In the genomic region with DNA sequence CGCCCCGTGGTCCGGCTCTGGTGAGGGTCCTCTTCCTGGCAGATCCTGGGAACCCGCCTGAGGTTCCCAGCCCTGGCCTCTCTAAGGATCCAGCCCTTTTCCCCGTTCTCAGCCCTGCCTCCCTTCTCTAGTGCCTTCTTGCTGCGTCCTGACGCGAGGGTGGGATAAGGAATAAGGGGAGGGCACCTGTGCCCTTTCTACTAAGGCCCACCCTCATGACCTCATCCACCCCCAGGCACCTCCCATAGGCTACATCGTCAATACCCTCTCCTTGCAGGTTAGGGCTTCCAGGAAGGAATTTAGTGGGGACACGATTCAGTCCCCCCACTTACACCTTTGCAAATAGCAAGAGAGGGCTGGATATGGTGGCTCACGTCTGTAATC, we compare ENCODE assay signal across 13 cellular contexts. TPM values are rescaled to one million over a fixed set of nuclear protein-coding genes. Genes with fewer than 3 reads are reported as not detected.
DNase-seq lines count a peak whose midpoint lies in the region; ATAC-seq lines count a peak whose summit lies in the region.
"Had no signal": no experiment of that assay in that cellular context is flagged by ENCODE, and none has a peak within 500 bp of the region (broad histone marks: within the 10 kb centered on the region; RNA-seq: fewer than 3 reads in every experiment).

No MANE protein-coding gene starts in this region.

- H3K9me3 Mint-ChIP-seq in activated T-cell treated with anti-CD3 and anti-CD28 coated beads, Interleukin-2, amount 50 U/mL, for 24 hours: no peaks in the 10 kb centered on the region
- H3K9me3 Mint-ChIP-seq in activated naive CD8-positive, alpha-beta T cell treated with anti-CD3 and anti-CD28 coated beads for 36 hours: no peaks in the 10 kb centered on the region

- H3K36me3 Mint-ChIP-seq in activated T-cell treated with anti-CD3 and anti-CD28 coated beads, Interleukin-2, amount 50 U/mL, for 24 hours (ENCODE audit: low read depth): no peaks in the 10 kb centered on the region
- no peaks in the 10 kb centered on the region for H3K36me3 Mint-ChIP-seq in activated naive CD8-positive, alpha-beta T cell treated with anti-CD3 and anti-CD28 coated beads for 36 hours

- H3K27me3 ChIP-seq in neuronal stem cell (ENCODE audit: control insufficient read depth in 3 of 3, insufficient read depth in 3 of 3, low read depth in 1 of 3, low read length in 3 of 3): peaks cover 0 to 15% (median 9%) of the 10 kb centered on the region in 3 experiments
- H3K27me3 ChIP-seq: body of pancreas had no signal

- peak overlapping the region; percentile 46 for H2BK5ac ChIP-seq in neuronal stem cell (ENCODE audit: low read length)

- H3K9me3 ChIP-seq in neuronal stem cell (replicated peaks in 1 of 2; ENCODE audit: control insufficient read depth in 2 of 2, insufficient read depth in 1 of 2, low read depth in 1 of 2, low read length in 2 of 2): no peaks in the 10 kb centered on the region
- H3K9me3 ChIP-seq: body of pancreas, prostate gland, tibial nerve had no signal

- DNase-seq in activated T-cell treated with anti-CD3 and anti-CD28 coated beads, Interleukin-2, amount 50 U/mL, for 24 hours: no peak
- no peak for DNase-seq in activated T-cell treated with anti-CD3 and anti-CD28 coated beads, Interleukin-2, amount 50 U/mL, for 48 hours
- no peak for DNase-seq in activated naive CD8-positive, alpha-beta T cell treated with anti-CD3 and anti-CD28 coated beads for 36 hours
- no peak for DNase-seq in neuronal stem cell (ENCODE audit: low spot score)
- no peak for DNase-seq in NK-92 treated with Interleukin-12 subunit alpha and Interleukin-12 subunit beta, amount 100 ng/mL, for 24 hours (lab: John Stamatoyannopoulos, UW)
- DNase-seq in KG1 (lab: John Stamatoyannopoulos, UW): no peak
- DNase-seq: SIG-M5 had no signal

- H3K4me3 Mint-ChIP-seq in activated T-cell treated with anti-CD3 and anti-CD28 coated beads, Interleukin-2, amount 50 U/mL, for 24 hours: peak overlapping the region; percentile 73
- H3K4me3 Mint-ChIP-seq in activated naive CD8-positive, alpha-beta T cell treated with anti-CD3 and anti-CD28 coated beads for 36 hours: peak overlapping the region; percentile 77

- H3K23ac ChIP-seq in neuronal stem cell (ENCODE audit: low read depth, low read length, poor library complexity): no peak overlapping the region

- H3K27ac ChIP-seq in neuronal stem cell (replicated peaks; ENCODE audit: low read length): no peak overlapping the region
- H3K27ac ChIP-seq: body of pancreas, prostate gland, tibial nerve had no signal

- H2BK15ac ChIP-seq in neuronal stem cell (ENCODE audit: low read length): peak overlapping the region; percentile 72

- peak; percentile 12 for ATAC-seq in HG03342 (IDR thresholded peaks at IDR 0.05; ENCODE audit: unreplicated experiment)
- ATAC-seq in HG02973 (IDR thresholded peaks at IDR 0.05; ENCODE audit: unreplicated experiment): no peak
- ATAC-seq: body of pancreas had no signal

- no peak overlapping the region for H4K8ac ChIP-seq in neuronal stem cell (ENCODE audit: low read depth, low read length)

- peaks cover 24% of the 10 kb centered on the region for H3K4me1 Mint-ChIP-seq in activated T-cell treated with anti-CD3 and anti-CD28 coated beads, Interleukin-2, amount 50 U/mL, for 24 hours (ENCODE audit: low read depth)
- peaks cover 20% of the 10 kb centered on the region for H3K4me1 Mint-ChIP-seq in activated naive CD8-positive, alpha-beta T cell treated with anti-CD3 and anti-CD28 coated beads for 36 hours

- H3K27me3 Mint-ChIP-seq in activated T-cell treated with anti-CD3 and anti-CD28 coated beads, Interleukin-2, amount 50 U/mL, for 24 hours: peaks cover 34% of the 10 kb centered on the region
- H3K27me3 Mint-ChIP-seq in activated naive CD8-positive, alpha-beta T cell treated with anti-CD3 and anti-CD28 coated beads for 36 hours: peaks cover 26% of the 10 kb centered on the region

- H2BK12ac ChIP-seq in neuronal stem cell (ENCODE audit: low read length): no peak overlapping the region

- no peak overlapping the region for H3K4me2 ChIP-seq in neuronal stem cell (ENCODE audit: insufficient read depth, low read length, poor library complexity, severe bottlenecking)

- no peak overlapping the region for H2BK120ac ChIP-seq in neuronal stem cell (ENCODE audit: low read depth, low read length)

- H2AK5ac ChIP-seq in neuronal stem cell (ENCODE audit: low read depth, low read length): peak overlapping the region; percentile 86

- H3K79me1 ChIP-seq in neuronal stem cell (ENCODE audit: low read depth, low read length): no peaks in the 10 kb centered on the region

- no CpG with 5 or more reads among the region's 11 CpGs for WGBS in neuronal stem cell (ENCODE audit: extremely low coverage in 2 of 2, insufficient read length in 2 of 2, insufficient replicate concordance in 1 of 2), 2 donors

- no peaks in the 10 kb centered on the region for H3K36me3 ChIP-seq in neuronal stem cell (replicated peaks in 1 of 2; ENCODE audit: control insufficient read depth in 2 of 2, insufficient read depth in 2 of 2, low read length in 2 of 2)
- H3K36me3 ChIP-seq: prostate gland, tibial nerve had no signal

- no peak overlapping the region for H3K4ac ChIP-seq in neuronal stem cell (ENCODE audit: low read length)

- H3K9ac ChIP-seq in neuronal stem cell (ENCODE audit: low read depth, low read length, poor library complexity): no peak overlapping the region

- H3K4me3 ChIP-seq in neuronal stem cell (ENCODE audit: low read length in 2 of 2): no peak overlapping the region
- H3K4me3 ChIP-seq: body of pancreas, prostate gland had no signal

- H3K14ac ChIP-seq in neuronal stem cell (ENCODE audit: low read length): no peak overlapping the region

- no peak overlapping the region for H4K91ac ChIP-seq in neuronal stem cell (ENCODE audit: low read depth, low read length, poor library complexity)

- peaks cover 9 to 12% of the 10 kb centered on the region in 2 donors for H3K4me1 ChIP-seq in neuronal stem cell (ENCODE audit: control insufficient read depth in 2 of 2, insufficient read depth in 1 of 2, low read depth in 1 of 2, low read length in 2 of 2)
- H3K4me1 ChIP-seq: prostate gland had no signal

- peak overlapping the region; percentile 3 for H3K18ac ChIP-seq in neuronal stem cell (ENCODE audit: low read length)

- peak overlapping the region; percentile 10 for H2AFZ ChIP-seq in neuronal stem cell (ENCODE audit: low read length)

- peak overlapping the region; percentile 92 for H3K27ac Mint-ChIP-seq in activated T-cell treated with anti-CD3 and anti-CD28 coated beads, Interleukin-2, amount 50 U/mL, for 24 hours
- H3K27ac Mint-ChIP-seq in activated naive CD8-positive, alpha-beta T cell treated with anti-CD3 and anti-CD28 coated beads for 36 hours: peak overlapping the region; percentile 90

RNA-seq across cellular contexts. Expression of a gene that starts 10.7 kb away (rescaled TPM):
- under 1 TPM in 1 of 2 experiments, not detected in 1; 0.10 TPM for total RNA-seq in activated naive CD8-positive, alpha-beta T cell treated with anti-CD3 and anti-CD28 coated beads for 36 hours
- 40.0 TPM for polyA plus RNA-seq in neuronal stem cell (2013, experiment 1 of 2)
- polyA plus RNA-seq in neuronal stem cell (2013, experiment 2 of 2): 39.1 TPM

RNA-seq across cellular contexts. Expression of a gene that starts 14.4 kb away (rescaled TPM):
- total RNA-seq in activated naive CD8-positive, alpha-beta T cell treated with anti-CD3 and anti-CD28 coated beads for 36 hours: 10 to 100 TPM; 14.6 to 16.1 TPM
- polyA plus RNA-seq in neuronal stem cell (2013, experiment 1 of 2): 3.7 TPM
- polyA plus RNA-seq in neuronal stem cell (2013, experiment 2 of 2): 3.5 TPM

RNA-seq across cellular contexts. Expression of a gene that starts 38.9 kb away (rescaled TPM):
- total RNA-seq in activated naive CD8-positive, alpha-beta T cell treated with anti-CD3 and anti-CD28 coated beads for 36 hours: 1 to 10 TPM in 1 of 2 experiments, under 1 TPM in 1; 0.94 to 1.2 TPM
- polyA plus RNA-seq in neuronal stem cell (2013, experiment 1 of 2): 33.1 TPM
- polyA plus RNA-seq in neuronal stem cell (2013, experiment 2 of 2): 32.0 TPM

RNA-seq across cellular contexts. Expression of a gene that starts 41.1 kb away (rescaled TPM):
- 1 to 10 TPM; 5.4 to 6.1 TPM for total RNA-seq in activated naive CD8-positive, alpha-beta T cell treated with anti-CD3 and anti-CD28 coated beads for 36 hours
- 0.10 TPM for polyA plus RNA-seq in neuronal stem cell (2013, experiment 1 of 2)
- polyA plus RNA-seq in neuronal stem cell (2013, experiment 2 of 2): 0.12 TPM

RNA-seq across cellular contexts. Expression of a gene that starts 46.7 kb away (rescaled TPM):
- total RNA-seq in activated naive CD8-positive, alpha-beta T cell treated with anti-CD3 and anti-CD28 coated beads for 36 hours: not detected
- not detected for polyA plus RNA-seq in neuronal stem cell (2013, experiment 1 of 2)
- not detected for polyA plus RNA-seq in neuronal stem cell (2013, experiment 2 of 2)
- total RNA-seq: body of pancreas, fibroblast of villous mesenchyme had no signal
